ENCODE assay signal across 12 cellular contexts in the genomic region with DNA sequence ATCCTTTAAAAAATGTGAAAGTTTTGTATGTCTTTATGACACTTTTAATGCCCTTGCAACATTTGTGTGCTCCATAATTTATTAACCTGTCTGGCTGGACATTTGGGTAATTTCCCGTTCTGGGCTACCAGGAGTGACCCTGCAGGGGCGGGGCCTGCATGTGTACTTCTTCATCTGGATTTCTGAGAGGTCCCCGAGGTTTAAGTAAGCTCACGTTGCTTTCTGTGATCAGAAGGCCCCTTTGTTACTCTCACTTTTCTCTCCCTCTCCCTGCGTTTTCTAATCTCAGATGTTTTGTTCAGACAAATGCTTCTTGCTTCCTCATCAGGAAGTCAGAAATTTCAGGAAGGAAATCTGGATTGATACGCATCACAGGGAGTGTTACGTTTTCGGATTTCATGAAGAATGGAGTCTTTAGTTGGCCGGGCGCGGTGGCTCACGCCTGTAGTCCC.
DNase-seq lines count a peak whose midpoint lies in the region; ATAC-seq, FAIRE-seq and TF ChIP-seq lines count a peak whose summit lies in the region.
"Had no signal": no experiment of that assay in that cellular context is flagged by ENCODE, and none has a peak within 500 bp of the region (broad histone marks: within the 10 kb centered on the region; RNA-seq: fewer than 3 reads in every experiment).

No MANE protein-coding gene starts in this region.

- H3K27me3 Mint-ChIP-seq in WTC11 (ENCODE audit: low read depth): no peaks in the 10 kb centered on the region

- H3K27ac ChIP-seq in pancreas: peak overlapping the region; percentile 73 to 93 (median 82)
- H3K27ac ChIP-seq: KMS-11 had no signal

- POLR2A ChIA-PET in WTC11 (lab: Charles Lee): no interaction called here

- intact Hi-C loops in left ventricle myocardium superior (cut with micrococcal nuclease): no loop called here
- intact Hi-C loops in pancreas (cut with DNase I): no loop called here

- TF ChIP-seq POLR2A in erythroblast (IDR thresholded peaks at IDR 0.05; ENCODE audit: low read length): no peak

- H3K9me3 ChIP-seq in pancreas: no peaks in the 10 kb centered on the region

- WGBS in pancreas, 2 donors: 54 to 60% methylated on average over 12 of the region's 12 CpGs

- no peak overlapping the region for H3K27ac Mint-ChIP-seq in WTC11
- H3K27ac Mint-ChIP-seq: memory B cell had no signal

- peak; percentile 35 for DNase-seq in COLO829 (ENCODE audit: low spot score)
- no peak for DNase-seq in WTC11 (ENCODE audit: low spot score)
- DNase-seq in left ventricle myocardium superior: no peak
- peak in 3 of 6 donors; percentile 38 to 57 (median 50) for DNase-seq in pancreas
- no peak for DNase-seq in medulla oblongata (ENCODE audit: extremely low spot score)
- DNase-seq in erythroblast (lab: John Stamatoyannopoulos, UW): no peak
- DNase-seq: activated T-cell treated with anti-CD3 and anti-CD28 coated beads, Interleukin-2, amount 50 U/mL, for 48 hours had no signal

- H3K9me3 Mint-ChIP-seq in WTC11: peaks cover 15% of the 10 kb centered on the region

- peaks cover 11% of the 10 kb centered on the region for H3K36me3 Mint-ChIP-seq in WTC11

- no peaks in the 10 kb centered on the region for H3K27me3 ChIP-seq in pancreas

- FAIRE-seq in pancreas (lab: Jason Lieb, UNC): no peak

- peaks cover 0 to 4% (median 0%) of the 10 kb centered on the region in 3 donors for H3K36me3 ChIP-seq in pancreas

- H3K4me1 Mint-ChIP-seq in WTC11: peaks cover 17% of the 10 kb centered on the region
- H3K4me1 Mint-ChIP-seq: memory B cell had no signal

- no peak overlapping the region for H3K4me3 ChIP-seq in pancreas

- ATAC-seq in WTC11 (0 out of 2 replicates have a peak, but pooled peaks have one; percentile 26), left ventricle myocardium superior (peak; percentile 47), pancreas (peak; percentile 58 to 82 (median 76)), HG02763 (IDR thresholded peaks at IDR 0.05; ENCODE audit: unreplicated experiment) (no peak), GM19324 (IDR thresholded peaks at IDR 0.05; ENCODE audit: low FRiP score, unreplicated experiment) (no peak)
- ATAC-seq: activated CD4-positive, CD25-positive, alpha-beta regulatory T cell treated with anti-CD3 and anti-CD28 coated beads, Interleukin-2, amount 50 U/mL, for 24 hours had no signal

- no peak overlapping the region for H3K4me3 Mint-ChIP-seq in WTC11
- H3K4me3 Mint-ChIP-seq: memory B cell had no signal

- CTCF ChIA-PET in WTC11 (lab: Charles Lee): interaction anchor here (12.1 kb wide), 1 partner anchor 9 kb away, joined by 81 read pairs; no protein-coding TSS in a partner anchor

- TF ChIP-seq CTCF in WTC11 (IDR thresholded peaks at IDR 0.05): no peak
- TF ChIP-seq CTCF in pancreas (IDR thresholded peaks at IDR 0.05): no peak

- peaks cover 3 to 20% (median 19%) of the 10 kb centered on the region in 3 donors for H3K4me1 ChIP-seq in pancreas

TF ChIP-seq in WTC11, 78 proteins besides CTCF, POLR2A, EP300 and RAD21:
- TF ChIP-seq EMX1 (CRISPR knock-in tag; IDR thresholded peaks at IDR 0.05) (no peak), ZNF416 (CRISPR knock-in tag; IDR thresholded peaks at IDR 0.05) (no peak), CREB1 (CRISPR knock-in tag; IDR thresholded peaks at IDR 0.05) (no peak), FOXP1 (CRISPR knock-in tag; IDR thresholded peaks at IDR 0.05; ENCODE audit: borderline replicate concordance) (no peak), ESRRA (CRISPR knock-in tag; IDR thresholded peaks at IDR 0.05; ENCODE audit: borderline replicate concordance) (no peak)
- TF ChIP-seq, protein P1, sequence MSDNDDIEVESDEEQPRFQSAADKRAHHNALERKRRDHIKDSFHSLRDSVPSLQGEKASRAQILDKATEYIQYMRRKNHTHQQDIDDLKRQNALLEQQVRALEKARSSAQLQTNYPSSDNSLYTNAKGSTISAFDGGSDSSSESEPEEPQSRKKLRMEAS (CRISPR knock-in tag; IDR thresholded peaks at IDR 0.05): no peak
- TF ChIP-seq, protein P2, sequence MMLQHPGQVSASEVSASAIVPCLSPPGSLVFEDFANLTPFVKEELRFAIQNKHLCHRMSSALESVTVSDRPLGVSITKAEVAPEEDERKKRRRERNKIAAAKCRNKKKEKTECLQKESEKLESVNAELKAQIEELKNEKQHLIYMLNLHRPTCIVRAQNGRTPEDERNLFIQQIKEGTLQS (CRISPR knock-in tag; conservative IDR thresholded peaks at IDR 0.05): no peak

Comparison
In these comparisons a context has a peak if more than half of its experiments do, and no peak if none do; other contexts are left out.
1. ATAC-seq: peak in WTC11 (single experiment), left ventricle myocardium superior (single experiment) and pancreas (4 of 4); none in HG02763 (single experiment) and GM19324 (single experiment).